13 cellular contexts compared by ENCODE assay signal in the genomic region with DNA sequence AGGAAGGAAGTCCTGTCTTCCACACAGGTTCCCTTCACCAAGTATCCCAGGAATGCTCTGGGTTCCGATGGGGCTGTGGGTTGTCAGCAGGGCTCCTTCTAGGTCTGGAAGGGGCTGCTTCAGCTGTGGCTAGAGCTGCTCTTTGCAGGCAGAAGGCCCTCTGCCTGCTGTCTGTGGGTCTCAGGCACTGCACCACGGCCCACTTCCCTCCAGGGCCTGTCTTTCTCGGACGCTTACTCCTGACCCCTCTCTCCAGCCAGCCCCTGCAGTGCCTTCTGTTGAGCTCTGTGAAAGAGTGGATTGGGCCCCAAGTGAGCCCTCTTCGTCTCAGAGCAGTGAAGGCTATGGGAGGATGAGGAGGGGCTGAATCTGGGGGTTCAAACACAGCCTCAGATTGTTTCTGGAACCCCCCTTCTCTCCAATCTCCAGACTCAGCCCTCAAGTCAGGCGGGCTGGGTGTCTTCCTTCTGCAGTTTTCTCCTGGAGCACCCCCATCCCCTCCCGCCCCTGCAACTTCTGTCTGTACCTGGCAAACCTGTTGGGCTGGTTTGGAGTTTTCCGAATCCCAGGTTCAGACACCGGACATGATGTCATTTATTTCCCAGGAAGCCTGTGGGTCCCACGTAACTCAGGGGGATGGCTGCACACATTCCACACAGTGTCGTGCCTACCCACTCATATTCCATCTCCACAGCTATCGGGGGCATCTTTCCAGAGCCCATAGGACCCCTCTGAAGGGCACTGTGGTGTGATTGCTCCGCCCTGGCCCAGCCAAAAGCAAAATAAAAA. TPM values are rescaled to one million over a fixed set of nuclear protein-coding genes. Genes with fewer than 3 reads are reported as not detected.
DNase-seq lines count a peak whose midpoint lies in the region; TF ChIP-seq lines count a peak whose summit lies in the region.
"Had no signal": no experiment of that assay in that cellular context is flagged by ENCODE, and none has a peak within 500 bp of the region (broad histone marks: within the 10 kb centered on the region; RNA-seq: fewer than 3 reads in every experiment).

No MANE protein-coding gene starts in this region.

- no peaks in the 10 kb centered on the region for H3K4me1 ChIP-seq in smooth muscle cell (ENCODE audit: low read depth)

- H3K79me2 ChIP-seq in smooth muscle cell (ENCODE audit: low read depth) = no peaks in the 10 kb centered on the region

- H3K4me2 ChIP-seq in smooth muscle cell = peak overlapping the region; percentile 26

- no peaks in the 10 kb centered on the region for H3K36me3 Mint-ChIP-seq in osteocyte (ENCODE audit: unreplicated experiment)

- peak; percentile 22 for DNase-seq in NCI-H2196 (lab: John Stamatoyannopoulos, UW; ENCODE audit: unreplicated experiment)
- DNase-seq in NCI-H2196 treated with DMSO at 0.1 percent for 48 hours (lab: John Stamatoyannopoulos, UW; ENCODE audit: unreplicated experiment) = no peak
- DNase-seq in iPS-NIHi7 (ENCODE audit: extremely low spot score) = peak; percentile 47
- no peak for DNase-seq in smooth muscle cell (lab: John Stamatoyannopoulos, UW; ENCODE audit: unreplicated experiment)
- DNase-seq in activated CD4-positive, CD25-positive, alpha-beta regulatory T cell treated with anti-CD3 and anti-CD28 coated beads, Interleukin-2, amount 50 U/mL, for 72 hours = no peak
- no peak for DNase-seq in osteocyte (ENCODE audit: extremely low spot score, unreplicated experiment)
- no peak for DNase-seq in T-helper 9 cell
- DNase-seq: activated gamma-delta T cell, NCI-H2171 treated with DMSO at 0.1 percent for 48 hours had no signal

- H3K27me3 Mint-ChIP-seq in osteocyte (ENCODE audit: unreplicated experiment) = peaks cover 6% of the 10 kb centered on the region

- H2AFZ ChIP-seq in smooth muscle cell (ENCODE audit: low read depth) = no peak overlapping the region

- H3K4me3 Mint-ChIP-seq in osteocyte (ENCODE audit: unreplicated experiment) = no peak overlapping the region

- H3K9me3 Mint-ChIP-seq in osteocyte (ENCODE audit: unreplicated experiment) = no peaks in the 10 kb centered on the region

- 52% methylated on average over 13 of the region's 13 CpGs for WGBS in smooth muscle cell (ENCODE audit: low lambda C conversion rate)

- H3K27ac Mint-ChIP-seq in osteocyte (ENCODE audit: unreplicated experiment) = no peak overlapping the region

- H3K36me3 ChIP-seq in smooth muscle cell (ENCODE audit: low read depth) = no peaks in the 10 kb centered on the region

- no peak overlapping the region for H3K9ac ChIP-seq in smooth muscle cell (ENCODE audit: low read depth)

- no peaks in the 10 kb centered on the region for H3K4me1 Mint-ChIP-seq in osteocyte (ENCODE audit: unreplicated experiment)

- H3K4me3 ChIP-seq in smooth muscle cell = no peak overlapping the region

- H3F3A ChIP-seq in smooth muscle cell (ENCODE audit: low read depth) = no peaks in the 10 kb centered on the region

- no peak for TF ChIP-seq CTCF in VCaP (conservative IDR thresholded peaks at IDR 0.05)
- no peak for TF ChIP-seq CTCF in smooth muscle cell (IDR thresholded peaks at IDR 0.05; ENCODE audit: borderline replicate concordance, insufficient read depth, poor library complexity, severe bottlenecking)
- no peak for TF ChIP-seq CTCF in osteocyte (IDR thresholded peaks at IDR 0.05)

- H3K27ac ChIP-seq in VCaP (peak overlapping the region; percentile 39; the same call in 1 of the 2 replicates), smooth muscle cell (ENCODE audit: low read depth) (peak overlapping the region; percentile 57)

- H3K9me3 ChIP-seq in smooth muscle cell (replicated peaks; ENCODE audit: low read depth) = no peaks in the 10 kb centered on the region

- no peaks in the 10 kb centered on the region for H4K20me1 ChIP-seq in smooth muscle cell (ENCODE audit: low read depth)

- no peaks in the 10 kb centered on the region for H3K27me3 ChIP-seq in smooth muscle cell (ENCODE audit: low read depth)

RNA-seq across cellular contexts. Expression of a gene that starts 24.9 kb away (rescaled TPM):
- total RNA-seq in smooth muscle cell = 14.7 and 27.0 TPM in 2 replicates
- polyA plus RNA-seq in smooth muscle cell = 22.5 and 41.1 TPM in 2 replicates
- 61.7 and 70.3 TPM in 2 replicates for total RNA-seq in osteocyte

RNA-seq across cellular contexts. Expression of a gene that starts 49.3 kb away (rescaled TPM):
- total RNA-seq in smooth muscle cell (0.09 TPM in 1 of 2 replicates, not detected in the other), osteocyte (not detected in 2 replicates)
- polyA plus RNA-seq in smooth muscle cell = not detected in 2 replicates
- total RNA-seq: A673, mononuclear cell, SK-MEL-5 had no signal

Comparison
In these comparisons a context has a peak if more than half of its experiments do, and no peak if none do; other contexts are left out.
1. DNase-seq: peak in NCI-H2196 (single experiment) and iPS-NIHi7 (single experiment); none in NCI-H2196 treated with DMSO at 0.1 percent for 48 hours (single experiment), smooth muscle cell (single experiment), activated CD4-positive, CD25-positive, alpha-beta regulatory T cell treated with anti-CD3 and anti-CD28 coated beads, Interleukin-2, amount 50 U/mL, for 72 hours (single experiment), osteocyte (single experiment) and T-helper 9 cell (single experiment).